Comparison of ENCODE assay signal across 1 cellular context in genomic region chr2:186304064-186304463, GRCh38.
TF ChIP-seq lines count a peak whose summit lies in the region.

No MANE protein-coding gene starts in this region.

TF ChIP-seq in HepG2, 621 proteins besides CTCF, POLR2A, EP300 and RAD21 (continued from another document and continues in another):
- peak; percentile 89; the same call in 1 of the 2 replicates for TF ChIP-seq HOMEZ (CRISPR knock-in tag; IDR thresholded peaks at IDR 0.05; ENCODE audit: low read depth)
- no peak for TF ChIP-seq CEBPG (CRISPR knock-in tag; IDR thresholded peaks at IDR 0.05)
- no peak for TF ChIP-seq ZNF850 (CRISPR knock-in tag; conservative IDR thresholded peaks at IDR 0.05)
- TF ChIP-seq, protein P1, sequence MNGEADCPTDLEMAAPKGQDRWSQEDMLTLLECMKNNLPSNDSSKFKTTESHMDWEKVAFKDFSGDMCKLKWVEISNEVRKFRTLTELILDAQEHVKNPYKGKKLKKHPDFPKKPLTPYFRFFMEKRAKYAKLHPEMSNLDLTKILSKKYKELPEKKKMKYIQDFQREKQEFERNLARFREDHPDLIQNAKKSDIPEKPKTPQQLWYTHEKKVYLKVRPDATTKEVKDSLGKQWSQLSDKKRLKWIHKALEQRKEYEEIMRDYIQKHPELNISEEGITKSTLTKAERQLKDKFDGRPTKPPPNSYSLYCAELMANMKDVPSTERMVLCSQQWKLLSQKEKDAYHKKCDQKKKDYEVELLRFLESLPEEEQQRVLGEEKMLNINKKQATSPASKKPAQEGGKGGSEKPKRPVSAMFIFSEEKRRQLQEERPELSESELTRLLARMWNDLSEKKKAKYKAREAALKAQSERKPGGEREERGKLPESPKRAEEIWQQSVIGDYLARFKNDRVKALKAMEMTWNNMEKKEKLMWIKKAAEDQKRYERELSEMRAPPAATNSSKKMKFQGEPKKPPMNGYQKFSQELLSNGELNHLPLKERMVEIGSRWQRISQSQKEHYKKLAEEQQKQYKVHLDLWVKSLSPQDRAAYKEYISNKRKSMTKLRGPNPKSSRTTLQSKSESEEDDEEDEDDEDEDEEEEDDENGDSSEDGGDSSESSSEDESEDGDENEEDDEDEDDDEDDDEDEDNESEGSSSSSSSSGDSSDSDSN (CRISPR knock-in tag; IDR thresholded peaks at IDR 0.05) = no peak
- TF ChIP-seq ARID2 (CRISPR knock-in tag; IDR thresholded peaks at IDR 0.05; ENCODE audit: borderline replicate concordance) = no peak
- TF ChIP-seq ARID5B (CRISPR knock-in tag; IDR thresholded peaks at IDR 0.05) = peak; percentile 56
- TF ChIP-seq ZSCAN29 (CRISPR knock-in tag; conservative IDR thresholded peaks at IDR 0.05) = 0 out of 2 replicates have a peak, but pooled peaks have one; percentile 30
- TF ChIP-seq ZNF207 (IDR thresholded peaks at IDR 0.05; ENCODE audit: borderline replicate concordance) = no peak
- TF ChIP-seq ETV5 (CRISPR knock-in tag; IDR thresholded peaks at IDR 0.05; ENCODE audit: borderline replicate concordance) = no peak
- TF ChIP-seq ZNF343 (CRISPR knock-in tag; IDR thresholded peaks at IDR 0.05) = no peak
- TF ChIP-seq, protein P2, sequence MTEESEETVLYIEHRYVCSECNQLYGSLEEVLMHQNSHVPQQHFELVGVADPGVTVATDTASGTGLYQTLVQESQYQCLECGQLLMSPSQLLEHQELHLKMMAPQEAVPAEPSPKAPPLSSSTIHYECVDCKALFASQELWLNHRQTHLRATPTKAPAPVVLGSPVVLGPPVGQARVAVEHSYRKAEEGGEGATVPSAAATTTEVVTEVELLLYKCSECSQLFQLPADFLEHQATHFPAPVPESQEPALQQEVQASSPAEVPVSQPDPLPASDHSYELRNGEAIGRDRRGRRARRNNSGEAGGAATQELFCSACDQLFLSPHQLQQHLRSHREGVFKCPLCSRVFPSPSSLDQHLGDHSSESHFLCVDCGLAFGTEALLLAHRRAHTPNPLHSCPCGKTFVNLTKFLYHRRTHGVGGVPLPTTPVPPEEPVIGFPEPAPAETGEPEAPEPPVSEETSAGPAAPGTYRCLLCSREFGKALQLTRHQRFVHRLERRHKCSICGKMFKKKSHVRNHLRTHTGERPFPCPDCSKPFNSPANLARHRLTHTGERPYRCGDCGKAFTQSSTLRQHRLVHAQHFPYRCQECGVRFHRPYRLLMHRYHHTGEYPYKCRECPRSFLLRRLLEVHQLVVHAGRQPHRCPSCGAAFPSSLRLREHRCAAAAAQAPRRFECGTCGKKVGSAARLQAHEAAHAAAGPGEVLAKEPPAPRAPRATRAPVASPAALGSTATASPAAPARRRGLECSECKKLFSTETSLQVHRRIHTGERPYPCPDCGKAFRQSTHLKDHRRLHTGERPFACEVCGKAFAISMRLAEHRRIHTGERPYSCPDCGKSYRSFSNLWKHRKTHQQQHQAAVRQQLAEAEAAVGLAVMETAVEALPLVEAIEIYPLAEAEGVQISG (CRISPR knock-in tag; IDR thresholded peaks at IDR 0.05) = no peak
- no peak for TF ChIP-seq TBP (CRISPR knock-in tag; IDR thresholded peaks at IDR 0.05)
- peak; percentile 79 for TF ChIP-seq HNF4A (CRISPR knock-in tag; IDR thresholded peaks at IDR 0.05)
- no peak for TF ChIP-seq HNRNPH1 (optimal IDR thresholded peaks at IDR 0.05; ENCODE audit: low read depth, low read length)
- TF ChIP-seq CHD4 (IDR thresholded peaks at IDR 0.05; ENCODE audit: borderline replicate concordance, low read length) = no peak
- no peak for TF ChIP-seq SIX1 (CRISPR knock-in tag; IDR thresholded peaks at IDR 0.05; ENCODE audit: borderline replicate concordance)
- TF ChIP-seq ISL2 (CRISPR knock-in tag; IDR thresholded peaks at IDR 0.05) = no peak
- TF ChIP-seq ZNF138 (CRISPR knock-in tag; IDR thresholded peaks at IDR 0.05; ENCODE audit: low read depth) = no peak
- no peak for TF ChIP-seq MAFF (IDR thresholded peaks at IDR 0.05; ENCODE audit: low read depth, low read length)
- TF ChIP-seq, protein P3, sequence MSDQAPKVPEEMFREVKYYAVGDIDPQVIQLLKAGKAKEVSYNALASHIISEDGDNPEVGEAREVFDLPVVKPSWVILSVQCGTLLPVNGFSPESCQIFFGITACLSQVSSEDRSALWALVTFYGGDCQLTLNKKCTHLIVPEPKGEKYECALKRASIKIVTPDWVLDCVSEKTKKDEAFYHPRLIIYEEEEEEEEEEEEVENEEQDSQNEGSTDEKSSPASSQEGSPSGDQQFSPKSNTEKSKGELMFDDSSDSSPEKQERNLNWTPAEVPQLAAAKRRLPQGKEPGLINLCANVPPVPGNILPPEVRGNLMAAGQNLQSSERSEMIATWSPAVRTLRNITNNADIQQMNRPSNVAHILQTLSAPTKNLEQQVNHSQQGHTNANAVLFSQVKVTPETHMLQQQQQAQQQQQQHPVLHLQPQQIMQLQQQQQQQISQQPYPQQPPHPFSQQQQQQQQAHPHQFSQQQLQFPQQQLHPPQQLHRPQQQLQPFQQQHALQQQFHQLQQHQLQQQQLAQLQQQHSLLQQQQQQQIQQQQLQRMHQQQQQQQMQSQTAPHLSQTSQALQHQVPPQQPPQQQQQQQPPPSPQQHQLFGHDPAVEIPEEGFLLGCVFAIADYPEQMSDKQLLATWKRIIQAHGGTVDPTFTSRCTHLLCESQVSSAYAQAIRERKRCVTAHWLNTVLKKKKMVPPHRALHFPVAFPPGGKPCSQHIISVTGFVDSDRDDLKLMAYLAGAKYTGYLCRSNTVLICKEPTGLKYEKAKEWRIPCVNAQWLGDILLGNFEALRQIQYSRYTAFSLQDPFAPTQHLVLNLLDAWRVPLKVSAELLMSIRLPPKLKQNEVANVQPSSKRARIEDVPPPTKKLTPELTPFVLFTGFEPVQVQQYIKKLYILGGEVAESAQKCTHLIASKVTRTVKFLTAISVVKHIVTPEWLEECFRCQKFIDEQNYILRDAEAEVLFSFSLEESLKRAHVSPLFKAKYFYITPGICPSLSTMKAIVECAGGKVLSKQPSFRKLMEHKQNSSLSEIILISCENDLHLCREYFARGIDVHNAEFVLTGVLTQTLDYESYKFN (CRISPR knock-in tag; conservative IDR thresholded peaks at IDR 0.05) = peak; percentile 23; the same call in 1 of the 2 replicates
- TF ChIP-seq, protein P4, sequence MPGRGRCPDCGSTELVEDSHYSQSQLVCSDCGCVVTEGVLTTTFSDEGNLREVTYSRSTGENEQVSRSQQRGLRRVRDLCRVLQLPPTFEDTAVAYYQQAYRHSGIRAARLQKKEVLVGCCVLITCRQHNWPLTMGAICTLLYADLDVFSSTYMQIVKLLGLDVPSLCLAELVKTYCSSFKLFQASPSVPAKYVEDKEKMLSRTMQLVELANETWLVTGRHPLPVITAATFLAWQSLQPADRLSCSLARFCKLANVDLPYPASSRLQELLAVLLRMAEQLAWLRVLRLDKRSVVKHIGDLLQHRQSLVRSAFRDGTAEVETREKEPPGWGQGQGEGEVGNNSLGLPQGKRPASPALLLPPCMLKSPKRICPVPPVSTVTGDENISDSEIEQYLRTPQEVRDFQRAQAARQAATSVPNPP (CRISPR knock-in tag; IDR thresholded peaks at IDR 0.05) = no peak
- no peak for TF ChIP-seq KMT2A (CRISPR knock-in tag; IDR thresholded peaks at IDR 0.05)
- TF ChIP-seq, protein P5, sequence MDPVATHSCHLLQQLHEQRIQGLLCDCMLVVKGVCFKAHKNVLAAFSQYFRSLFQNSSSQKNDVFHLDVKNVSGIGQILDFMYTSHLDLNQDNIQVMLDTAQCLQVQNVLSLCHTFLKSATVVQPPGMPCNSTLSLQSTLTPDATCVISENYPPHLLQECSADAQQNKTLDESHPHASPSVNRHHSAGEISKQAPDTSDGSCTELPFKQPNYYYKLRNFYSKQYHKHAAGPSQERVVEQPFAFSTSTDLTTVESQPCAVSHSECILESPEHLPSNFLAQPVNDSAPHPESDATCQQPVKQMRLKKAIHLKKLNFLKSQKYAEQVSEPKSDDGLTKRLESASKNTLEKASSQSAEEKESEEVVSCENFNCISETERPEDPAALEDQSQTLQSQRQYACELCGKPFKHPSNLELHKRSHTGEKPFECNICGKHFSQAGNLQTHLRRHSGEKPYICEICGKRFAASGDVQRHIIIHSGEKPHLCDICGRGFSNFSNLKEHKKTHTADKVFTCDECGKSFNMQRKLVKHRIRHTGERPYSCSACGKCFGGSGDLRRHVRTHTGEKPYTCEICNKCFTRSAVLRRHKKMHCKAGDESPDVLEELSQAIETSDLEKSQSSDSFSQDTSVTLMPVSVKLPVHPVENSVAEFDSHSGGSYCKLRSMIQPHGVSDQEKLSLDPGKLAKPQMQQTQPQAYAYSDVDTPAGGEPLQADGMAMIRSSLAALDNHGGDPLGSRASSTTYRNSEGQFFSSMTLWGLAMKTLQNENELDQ (CRISPR knock-in tag; IDR thresholded peaks at IDR 0.05; ENCODE audit: borderline replicate concordance) = no peak
- no peak for TF ChIP-seq HNF1A (IDR thresholded peaks at IDR 0.05; ENCODE audit: low read depth)
- TF ChIP-seq HNF1A (CRISPR knock-in tag; IDR thresholded peaks at IDR 0.05; ENCODE audit: borderline replicate concordance) = no peak
- TF ChIP-seq ZNF780A (CRISPR knock-in tag; IDR thresholded peaks at IDR 0.05) = no peak
- TF ChIP-seq SIX4 (CRISPR knock-in tag; IDR thresholded peaks at IDR 0.05) = no peak
- TF ChIP-seq SMAD3 (CRISPR knock-in tag; IDR thresholded peaks at IDR 0.05) = no peak
- TF ChIP-seq THAP9 (CRISPR knock-in tag; IDR thresholded peaks at IDR 0.05; ENCODE audit: borderline replicate concordance) = no peak
